24 cellular contexts compared by ENCODE assay signal in the genomic region with DNA sequence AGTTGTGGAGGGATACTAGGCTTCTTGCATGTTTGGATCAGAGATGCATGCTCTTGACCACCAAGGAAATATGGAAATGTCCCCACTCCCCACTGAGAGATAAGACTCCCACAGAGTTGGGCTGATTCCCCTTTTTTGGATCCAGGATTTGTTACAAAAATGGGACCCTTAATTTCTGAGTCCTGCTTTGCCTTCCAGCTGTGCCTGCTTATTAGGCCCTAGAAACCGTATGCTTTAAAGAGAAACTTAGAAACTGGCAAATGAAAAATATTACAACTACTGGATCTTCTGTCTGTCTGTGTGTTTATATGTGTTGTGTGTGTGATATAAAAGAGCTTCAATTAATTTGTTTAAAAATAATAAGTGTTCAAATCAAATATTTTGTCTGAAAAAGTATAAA.
DNase-seq lines count a peak whose midpoint lies in the region; ATAC-seq, FAIRE-seq and TF ChIP-seq lines count a peak whose summit lies in the region.
"Had no signal": no experiment of that assay in that cellular context is flagged by ENCODE, and none has a peak within 500 bp of the region (broad histone marks: within the 10 kb centered on the region; RNA-seq: fewer than 3 reads in every experiment).

No MANE protein-coding gene starts in this region.

- in situ Hi-C loops in K562 (cut with MboI), result no loop called here

- TF ChIP-seq EP300 in K562 (IDR thresholded peaks at IDR 0.05; ENCODE audit: low read length), result no peak

- CTCF ChIA-PET in K562 (lab: Yijun Ruan, JAX; ENCODE audit: low intra/inter-chr PET ratio), result no interaction called here

- no peaks in the 10 kb centered on the region for H3F3A ChIP-seq in SU-DHL-6 (ENCODE audit: insufficient read depth)

- no peaks in the 10 kb centered on the region for H3K9me2 ChIP-seq in SU-DHL-6 (replicated peaks; ENCODE audit: insufficient read depth, low read length)

- TF ChIP-seq POLR2A in K562 (conservative IDR thresholded peaks at IDR 0.05) (no peak), lower leg skin (IDR thresholded peaks at IDR 0.05) (no peak)

- DNase-seq in K562 (ENCODE audit: extremely low read depth in 1 of 4, low spot score in 3 of 4) (no peak), kidney (no peak), lower leg skin (ENCODE audit: low spot score in 2 of 2) (no peak)
- DNase-seq: BE2C; C1 segment of cervical spinal cord; CD4-positive, alpha-beta memory T cell; CD4-positive, CD25-positive, alpha-beta regulatory T cell; CD8-positive, alpha-beta memory T cell; COR-L47; DMS 273 treated with DMSO at 0.1 percent for 48 hours; DMS153; DMS53; DMS79; DND-41; EL; GF-D8 had no signal

- H3K27ac ChIP-seq in SU-DHL-6 (ENCODE audit: low read depth, low read length), result no peak overlapping the region
- H3K27ac ChIP-seq in K562 (ENCODE audit: extremely low read depth, low read depth, low read length), result no peak overlapping the region
- no peak overlapping the region for H3K27ac ChIP-seq in kidney (ENCODE audit: low read depth in 2 of 2, low read length in 2 of 2)
- H3K27ac ChIP-seq: 22Rv1, A549, BLaER1 had no signal

- H3K9ac ChIP-seq in SU-DHL-6 (ENCODE audit: low read length) (no peak overlapping the region), K562 (ENCODE audit: insufficient read depth in 1 of 2, low read depth in 2 of 2, low read length in 2 of 2) (no peak overlapping the region), kidney (ENCODE audit: low read length in 2 of 2) (no peak overlapping the region)
- H3K9ac ChIP-seq: BLaER1 had no signal

- H4K20me1 ChIP-seq in SU-DHL-6 (ENCODE audit: low read depth, low read length) (no peaks in the 10 kb centered on the region), K562 (replicated peaks; ENCODE audit: control insufficient read depth, insufficient read depth, low read length) (no peaks in the 10 kb centered on the region)
- H4K20me1 ChIP-seq: BLaER1 had no signal

- TF ChIP-seq CTCF in SU-DHL-6 (IDR thresholded peaks at IDR 0.05; ENCODE audit: insufficient read depth, low read length, poor library complexity, severe bottlenecking) (no peak), K562 (IDR thresholded peaks at IDR 0.05 in 2 of 3, conservative IDR thresholded peaks at IDR 0.05 in 1 of 3; ENCODE audit: insufficient read depth in 2 of 3, low read depth in 1 of 3, low read length in 3 of 3) (no peak), kidney (IDR thresholded peaks at IDR 0.05; ENCODE audit: borderline replicate concordance, extremely low read depth, insufficient read depth) (no peak), lower leg skin (IDR thresholded peaks at IDR 0.05) (no peak)

- peak; percentile 60 for FAIRE-seq in G401.6 (lab: Jason Lieb, UNC)
- FAIRE-seq in K562 (lab: Jason Lieb, UNC), result no peak
- FAIRE-seq in kidney (lab: Jason Lieb, UNC), result no peak
- FAIRE-seq: A549, GM12891, GM19239 had no signal

- POLR2A ChIA-PET in K562 (lab: Yijun Ruan, JAX), result no interaction called here

- no peaks in the 10 kb centered on the region for H3K79me2 ChIP-seq in SU-DHL-6 (ENCODE audit: insufficient read depth, low read length)
- no peaks in the 10 kb centered on the region for H3K79me2 ChIP-seq in K562 (ENCODE audit: control insufficient read depth, insufficient read depth, low read length)

- H2AFZ ChIP-seq in SU-DHL-6 (ENCODE audit: low read depth, low read length, severe bottlenecking) (no peak overlapping the region), K562 (ENCODE audit: low read depth, low read length) (no peak overlapping the region)

- 75% methylated on average over 1 of the region's 1 CpG for WGBS in K562 (ENCODE audit: insufficient coverage, low coverage, missing lambda C conversion rate)
- WGBS in lower leg skin, 2 donors, result 88 to 94% methylated on average over 1 of the region's 1 CpG

- TF ChIP-seq RAD21 in K562 (CRISPR knock-in tag; conservative IDR thresholded peaks at IDR 0.05 in 1 of 2, IDR thresholded peaks at IDR 0.05 in 1 of 2), result no peak

- H3K4me1 ChIP-seq in K562 (replicated peaks in 1 of 2; ENCODE audit: control insufficient read depth in 2 of 2, insufficient read depth in 2 of 2, low read length in 2 of 2) (no peaks in the 10 kb centered on the region), kidney (ENCODE audit: control insufficient read depth in 1 of 2, insufficient read depth in 1 of 2, low read depth in 1 of 2, low read length in 2 of 2) (no peaks in the 10 kb centered on the region)
- H3K4me1 ChIP-seq: A549, BE2C, BLaER1 had no signal

- intact Hi-C loops in K562 (cut with micrococcal nuclease) (no loop called here), kidney (cut with DNase I) (no loop called here), lower leg skin (cut with DNase I; ENCODE audit: low total_unique reads) (no loop called here)

- H3K4me3 ChIP-seq in SU-DHL-6 (ENCODE audit: insufficient read depth, low read length, poor library complexity, severe bottlenecking) (peak overlapping the region; percentile 5), K562 (no peak overlapping the region), kidney (ENCODE audit: low read length in 2 of 2) (no peak overlapping the region), lower leg skin (ENCODE audit: low read depth, poor library complexity, severe bottlenecking) (no peak overlapping the region)
- H3K4me3 ChIP-seq: A549, BLaER1 had no signal

- H3K4me2 ChIP-seq in SU-DHL-6 (ENCODE audit: low read depth, low read length, poor library complexity, severe bottlenecking) (no peak overlapping the region), K562 (ENCODE audit: insufficient read depth, low read length) (no peak overlapping the region)
- H3K4me2 ChIP-seq: A549, BLaER1 had no signal

- H3K27me3 ChIP-seq in SU-DHL-6 (ENCODE audit: low read length) (no peaks in the 10 kb centered on the region), K562 (ENCODE audit: control insufficient read depth in 2 of 2, insufficient read depth in 2 of 2, low read length in 2 of 2) (no peaks in the 10 kb centered on the region)
- H3K27me3 ChIP-seq: BE2C, BLaER1 had no signal

- no TSS peak for BruUV-seq in K562 (replicated peaks; lab: Mats Ljungman, UMichigan)

- no peaks in the 10 kb centered on the region for H3K9me1 ChIP-seq in K562 (ENCODE audit: control insufficient read depth, insufficient read depth, low read length)

- no peak for ATAC-seq in K562
- ATAC-seq in HG03460 (IDR thresholded peaks at IDR 0.05; ENCODE audit: unreplicated experiment), result no peak
- ATAC-seq: A549 had no signal

- H3K9me3 ChIP-seq in SU-DHL-6 (ENCODE audit: insufficient read depth, low read length), result peaks cover 23% of the 10 kb centered on the region; the same call in 1 of the 2 replicates
- H3K9me3 ChIP-seq in K562 (replicated peaks; ENCODE audit: control insufficient read depth, insufficient read depth, low read depth, low read length), result peaks cover 15% of the 10 kb centered on the region; the same call in 1 of the 2 replicates
- H3K9me3 ChIP-seq in kidney (ENCODE audit: control insufficient read depth in 1 of 2, low read length in 2 of 2), result peaks cover 2 to 8% of the 10 kb centered on the region in 2 donors
- H3K9me3 ChIP-seq: A549, BE2C had no signal

- H3K36me3 ChIP-seq in SU-DHL-6 (ENCODE audit: low read length) (no peaks in the 10 kb centered on the region), K562 (ENCODE audit: control insufficient read depth, insufficient read depth, low read length) (peaks cover 5% of the 10 kb centered on the region; the same call in 2 of the 3 replicates), kidney (ENCODE audit: control insufficient read depth in 1 of 2, insufficient read depth in 2 of 2, low read length in 2 of 2) (no peaks in the 10 kb centered on the region)
- H3K36me3 ChIP-seq: BE2C, BLaER1 had no signal

TF ChIP-seq in K562, 482 proteins besides CTCF, POLR2A, EP300 and RAD21:
- TF ChIP-seq CBX5 (IDR thresholded peaks at IDR 0.05; ENCODE audit: borderline replicate concordance, low read depth), result peak; percentile 30; the same call in 1 of the 2 replicates
- TF ChIP-seq ZFP36 (IDR thresholded peaks at IDR 0.05; ENCODE audit: low read depth, low read length, partially characterized antibody), result peak; percentile 66
- TF ChIP-seq CBX3 (IDR thresholded peaks at IDR 0.05; ENCODE audit: borderline replicate concordance in 1 of 2, low read length in 2 of 2), result 0 out of 3 replicates have a peak, but pooled peaks of 1 of the 2 experiments have one; percentile 29
- TF ChIP-seq, protein P1, sequence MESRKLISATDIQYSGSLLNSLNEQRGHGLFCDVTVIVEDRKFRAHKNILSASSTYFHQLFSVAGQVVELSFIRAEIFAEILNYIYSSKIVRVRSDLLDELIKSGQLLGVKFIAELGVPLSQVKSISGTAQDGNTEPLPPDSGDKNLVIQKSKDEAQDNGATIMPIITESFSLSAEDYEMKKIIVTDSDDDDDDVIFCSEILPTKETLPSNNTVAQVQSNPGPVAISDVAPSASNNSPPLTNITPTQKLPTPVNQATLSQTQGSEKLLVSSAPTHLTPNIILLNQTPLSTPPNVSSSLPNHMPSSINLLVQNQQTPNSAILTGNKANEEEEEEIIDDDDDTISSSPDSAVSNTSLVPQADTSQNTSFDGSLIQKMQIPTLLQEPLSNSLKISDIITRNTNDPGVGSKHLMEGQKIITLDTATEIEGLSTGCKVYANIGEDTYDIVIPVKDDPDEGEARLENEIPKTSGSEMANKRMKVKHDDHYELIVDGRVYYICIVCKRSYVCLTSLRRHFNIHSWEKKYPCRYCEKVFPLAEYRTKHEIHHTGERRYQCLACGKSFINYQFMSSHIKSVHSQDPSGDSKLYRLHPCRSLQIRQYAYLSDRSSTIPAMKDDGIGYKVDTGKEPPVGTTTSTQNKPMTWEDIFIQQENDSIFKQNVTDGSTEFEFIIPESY (CRISPR knock-in tag; IDR thresholded peaks at IDR 0.05), result no peak
- no peak for TF ChIP-seq ZNF445 (CRISPR knock-in tag; IDR thresholded peaks at IDR 0.05; ENCODE audit: low read depth)
